Comparison of ENCODE assay signal across 10 cellular contexts in genomic region chr12:47277972-47278448, GRCh38.
DNase-seq lines count a peak whose midpoint lies in the region; ATAC-seq and TF ChIP-seq lines count a peak whose summit lies in the region.
"Had no signal": no experiment of that assay in that cellular context is flagged by ENCODE, and none has a peak within 500 bp of the region (broad histone marks: within the 10 kb centered on the region; RNA-seq: fewer than 3 reads in every experiment).

No MANE protein-coding gene starts in this region.

- H3K4me1 Mint-ChIP-seq in activated CD4-positive, alpha-beta T cell treated with anti-CD3 and anti-CD28 coated beads for 36 hours = peaks cover 88% of the 10 kb centered on the region

- H3K9me3 Mint-ChIP-seq in activated CD4-positive, alpha-beta T cell treated with anti-CD3 and anti-CD28 coated beads for 36 hours (ENCODE audit: low read depth) = no peaks in the 10 kb centered on the region

- peak in 1 of 6 experiments; percentile 42 for TF ChIP-seq CTCF in esophagus squamous epithelium (IDR thresholded peaks at IDR 0.05)

- DNase-seq in activated CD4-positive, alpha-beta T cell treated with anti-CD3 and anti-CD28 coated beads for 36 hours = peak; percentile 24
- DNase-seq in activated CD4-positive, alpha-beta T cell treated with anti-CD3 and anti-CD28 coated beads for 48 hours = no peak
- no peak for DNase-seq in esophagus squamous epithelium (lab: John Stamatoyannopoulos, UW)
- DNase-seq in stimulated activated CD4-positive, alpha-beta T cell treated with anti-CD3 and anti-CD28 coated beads, Interleukin-2, amount 100 ng/mL, for 4 hours (ENCODE audit: low read depth) = peak; percentile 28

- ATAC-seq in activated CD4-positive, alpha-beta T cell treated with anti-CD3 and anti-CD28 coated beads for 36 hours = peak; percentile 21
- ATAC-seq in SK-N-SH treated with all-trans-retinoic acid at 6 μM for 48 hours = peak; percentile 35; the same call in 2 of the 3 replicates
- no peak for ATAC-seq in GM18909 (IDR thresholded peaks at IDR 0.05; ENCODE audit: poor library complexity, unreplicated experiment)
- no peak for ATAC-seq in GM18498 (IDR thresholded peaks at IDR 0.05; ENCODE audit: unreplicated experiment)
- ATAC-seq in HG03565 (IDR thresholded peaks at IDR 0.05; ENCODE audit: unreplicated experiment) = no peak

- H3K36me3 ChIP-seq in esophagus squamous epithelium = no peaks in the 10 kb centered on the region

- H3K27me3 Mint-ChIP-seq in activated CD4-positive, alpha-beta T cell treated with anti-CD3 and anti-CD28 coated beads for 36 hours = no peaks in the 10 kb centered on the region

- CTCF ChIA-PET in activated CD4-positive, alpha-beta T cell treated with anti-CD3 and anti-CD28 coated beads for 36 hours (lab: Charles Lee) = interaction anchor here (1.4 to 1.7 kb wide), 2 partner anchors 25 to 59 kb away, joined by 3 to 4 read pairs; no protein-coding TSS in a partner anchor

- no peaks in the 10 kb centered on the region for H3K9me3 ChIP-seq in esophagus squamous epithelium

- H3K27ac Mint-ChIP-seq in activated CD4-positive, alpha-beta T cell treated with anti-CD3 and anti-CD28 coated beads for 36 hours = peak overlapping the region; percentile 88

- peak overlapping the region in 3 of 4 donors; percentile 65 to 87 (median 85) for H3K27ac ChIP-seq in esophagus squamous epithelium
- H3K27ac ChIP-seq: C4-2B, HL-60 had no signal

- no peaks in the 10 kb centered on the region for H3K27me3 ChIP-seq in esophagus squamous epithelium

- no peak overlapping the region for H3K4me3 ChIP-seq in esophagus squamous epithelium

- peaks cover 13% of the 10 kb centered on the region for H3K36me3 Mint-ChIP-seq in activated CD4-positive, alpha-beta T cell treated with anti-CD3 and anti-CD28 coated beads for 36 hours (ENCODE audit: low read depth)

- 30 to 38% methylated on average over 1 of the region's 1 CpG for WGBS in esophagus squamous epithelium, 2 donors

- H3K4me1 ChIP-seq in esophagus squamous epithelium = peaks cover 14 to 41% (median 24%) of the 10 kb centered on the region in 3 donors

- no peak for TF ChIP-seq POLR2A in esophagus squamous epithelium (IDR thresholded peaks at IDR 0.05)

- peak overlapping the region; percentile 22 for H3K4me3 Mint-ChIP-seq in activated CD4-positive, alpha-beta T cell treated with anti-CD3 and anti-CD28 coated beads for 36 hours

- intact Hi-C loops in activated CD4-positive, alpha-beta T cell treated with anti-CD3 and anti-CD28 coated beads for 36 hours (cut with DNase I, micrococcal nuclease) = loop anchor here (1.0 to 10.0 kb wide), 11 partner anchors 25 to 537 kb away; partner anchors contain the start of gene HDAC7 (in 1 of the 2)
- intact Hi-C loops in esophagus squamous epithelium (cut with DNase I) = no loop called here

- POLR2A ChIA-PET in activated CD4-positive, alpha-beta T cell treated with anti-CD3 and anti-CD28 coated beads for 36 hours (lab: Charles Lee) = no interaction called here

TF ChIP-seq in SK-N-SH treated with all-trans-retinoic acid at 6 μM for 48 hours, 23 proteins besides CTCF, POLR2A, EP300 and RAD21:
- TF ChIP-seq CSDC2 (CRISPR knock-in tag; IDR thresholded peaks at IDR 0.05) (no peak), POU6F1 (CRISPR knock-in tag; IDR thresholded peaks at IDR 0.05; ENCODE audit: borderline replicate concordance, low read depth) (no peak), CREB5 (CRISPR knock-in tag; IDR thresholded peaks at IDR 0.05; ENCODE audit: low read depth) (no peak), CSRNP3 (CRISPR knock-in tag; IDR thresholded peaks at IDR 0.05) (no peak), SNAI2 (CRISPR knock-in tag; IDR thresholded peaks at IDR 0.05) (no peak)

Comparison
In these comparisons a context has a peak if more than half of its experiments do, and no peak if none do; other contexts are left out.
1. DNase-seq: peak in activated CD4-positive, alpha-beta T cell treated with anti-CD3 and anti-CD28 coated beads for 36 hours (single experiment) and stimulated activated CD4-positive, alpha-beta T cell treated with anti-CD3 and anti-CD28 coated beads, Interleukin-2, amount 100 ng/mL, for 4 hours (single experiment); none in activated CD4-positive, alpha-beta T cell treated with anti-CD3 and anti-CD28 coated beads for 48 hours (single experiment) and esophagus squamous epithelium (single experiment).
2. ATAC-seq: peak in activated CD4-positive, alpha-beta T cell treated with anti-CD3 and anti-CD28 coated beads for 36 hours (single experiment) and SK-N-SH treated with all-trans-retinoic acid at 6 μM for 48 hours (single experiment); none in GM18909 (single experiment), GM18498 (single experiment) and HG03565 (single experiment).